1 cellular context compared by ENCODE assay signal in the genomic region with DNA sequence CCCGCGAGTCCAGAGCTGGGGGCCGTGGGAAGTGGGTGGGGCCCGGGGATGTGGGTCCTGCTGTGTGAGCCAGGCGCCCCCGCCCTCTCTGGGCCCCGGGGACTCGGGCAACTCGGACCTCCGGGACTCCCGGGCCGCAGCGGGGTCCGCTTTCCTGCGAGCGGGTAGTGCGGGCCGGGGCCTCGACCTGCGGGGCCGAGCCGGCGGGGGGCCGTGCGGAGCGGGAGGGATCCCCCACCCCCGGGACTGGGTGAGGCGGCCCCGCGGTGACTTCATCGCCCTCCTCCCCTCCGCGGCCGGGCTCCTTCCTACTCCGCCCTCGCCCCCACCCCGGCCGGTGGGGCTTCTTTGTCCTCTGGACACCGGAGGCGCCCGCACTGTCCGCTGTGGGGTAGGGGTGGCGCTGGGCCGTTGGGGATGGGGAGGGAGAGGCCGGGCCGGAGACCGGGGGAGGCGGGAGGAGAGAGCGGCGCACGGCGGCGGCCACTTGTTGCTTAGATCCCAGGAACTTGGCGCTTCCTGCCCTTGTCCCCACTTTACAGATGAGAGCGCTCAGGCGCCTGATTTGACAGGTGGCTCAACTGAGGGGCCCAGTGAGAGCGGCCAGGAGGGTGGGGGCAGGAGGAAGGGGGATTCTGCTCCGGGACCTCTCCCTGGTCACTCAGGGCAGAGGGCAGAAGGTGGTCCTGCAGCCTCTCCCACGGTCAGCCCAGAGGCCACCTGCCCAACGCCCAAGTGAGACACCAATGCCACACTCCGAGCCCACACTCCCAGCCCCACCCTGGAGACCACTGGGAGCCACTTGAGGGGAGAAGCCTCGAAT.
TF ChIP-seq lines count a peak whose summit lies in the region.

No MANE protein-coding gene starts in this region.

TF ChIP-seq in HepG2, 621 proteins besides CTCF, POLR2A, EP300 and RAD21 (continued from another document and continues in another):
- TF ChIP-seq, protein P1, sequence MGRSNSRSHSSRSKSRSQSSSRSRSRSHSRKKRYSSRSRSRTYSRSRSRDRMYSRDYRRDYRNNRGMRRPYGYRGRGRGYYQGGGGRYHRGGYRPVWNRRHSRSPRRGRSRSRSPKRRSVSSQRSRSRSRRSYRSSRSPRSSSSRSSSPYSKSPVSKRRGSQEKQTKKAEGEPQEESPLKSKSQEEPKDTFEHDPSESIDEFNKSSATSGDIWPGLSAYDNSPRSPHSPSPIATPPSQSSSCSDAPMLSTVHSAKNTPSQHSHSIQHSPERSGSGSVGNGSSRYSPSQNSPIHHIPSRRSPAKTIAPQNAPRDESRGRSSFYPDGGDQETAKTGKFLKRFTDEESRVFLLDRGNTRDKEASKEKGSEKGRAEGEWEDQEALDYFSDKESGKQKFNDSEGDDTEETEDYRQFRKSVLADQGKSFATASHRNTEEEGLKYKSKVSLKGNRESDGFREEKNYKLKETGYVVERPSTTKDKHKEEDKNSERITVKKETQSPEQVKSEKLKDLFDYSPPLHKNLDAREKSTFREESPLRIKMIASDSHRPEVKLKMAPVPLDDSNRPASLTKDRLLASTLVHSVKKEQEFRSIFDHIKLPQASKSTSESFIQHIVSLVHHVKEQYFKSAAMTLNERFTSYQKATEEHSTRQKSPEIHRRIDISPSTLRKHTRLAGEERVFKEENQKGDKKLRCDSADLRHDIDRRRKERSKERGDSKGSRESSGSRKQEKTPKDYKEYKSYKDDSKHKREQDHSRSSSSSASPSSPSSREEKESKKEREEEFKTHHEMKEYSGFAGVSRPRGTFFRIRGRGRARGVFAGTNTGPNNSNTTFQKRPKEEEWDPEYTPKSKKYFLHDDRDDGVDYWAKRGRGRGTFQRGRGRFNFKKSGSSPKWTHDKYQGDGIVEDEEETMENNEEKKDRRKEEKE (IDR thresholded peaks at IDR 0.05) = no peak
- TF ChIP-seq RBAK (CRISPR knock-in tag; IDR thresholded peaks at IDR 0.05) (no peak), ADNP (CRISPR knock-in tag; IDR thresholded peaks at IDR 0.05) (0 out of 2 replicates have a peak, but pooled peaks have one; percentile 50), FOSL2 (CRISPR knock-in tag; IDR thresholded peaks at IDR 0.05) (no peak), GPN1 (CRISPR knock-in tag; IDR thresholded peaks at IDR 0.05; ENCODE audit: borderline replicate concordance) (no peak), JDP2 (CRISPR knock-in tag; IDR thresholded peaks at IDR 0.05; ENCODE audit: borderline replicate concordance) (no peak), ZC3H13 (CRISPR knock-in tag; IDR thresholded peaks at IDR 0.05) (no peak), ZNF232 (CRISPR knock-in tag; IDR thresholded peaks at IDR 0.05; ENCODE audit: borderline replicate concordance) (no peak), ZNF33B (CRISPR knock-in tag; IDR thresholded peaks at IDR 0.05) (peak; percentile 5; the same call in 1 of the 2 replicates), NPAS2 (CRISPR knock-in tag; IDR thresholded peaks at IDR 0.05; ENCODE audit: borderline replicate concordance) (no peak), SRY (CRISPR knock-in tag; IDR thresholded peaks at IDR 0.05) (no peak), ZNF7 (CRISPR knock-in tag; IDR thresholded peaks at IDR 0.05) (no peak), SPEN (CRISPR knock-in tag; IDR thresholded peaks at IDR 0.05; ENCODE audit: low read depth) (0 out of 2 replicates have a peak, but pooled peaks have one; percentile 20), FOXJ3 (CRISPR knock-in tag; IDR thresholded peaks at IDR 0.05; ENCODE audit: borderline replicate concordance) (no peak), STAG1 (CRISPR knock-in tag; IDR thresholded peaks at IDR 0.05) (no peak), ZNF354B (CRISPR knock-in tag; IDR thresholded peaks at IDR 0.05) (no peak), HOXA5 (CRISPR knock-in tag; IDR thresholded peaks at IDR 0.05) (no peak)
- TF ChIP-seq, protein P2, sequence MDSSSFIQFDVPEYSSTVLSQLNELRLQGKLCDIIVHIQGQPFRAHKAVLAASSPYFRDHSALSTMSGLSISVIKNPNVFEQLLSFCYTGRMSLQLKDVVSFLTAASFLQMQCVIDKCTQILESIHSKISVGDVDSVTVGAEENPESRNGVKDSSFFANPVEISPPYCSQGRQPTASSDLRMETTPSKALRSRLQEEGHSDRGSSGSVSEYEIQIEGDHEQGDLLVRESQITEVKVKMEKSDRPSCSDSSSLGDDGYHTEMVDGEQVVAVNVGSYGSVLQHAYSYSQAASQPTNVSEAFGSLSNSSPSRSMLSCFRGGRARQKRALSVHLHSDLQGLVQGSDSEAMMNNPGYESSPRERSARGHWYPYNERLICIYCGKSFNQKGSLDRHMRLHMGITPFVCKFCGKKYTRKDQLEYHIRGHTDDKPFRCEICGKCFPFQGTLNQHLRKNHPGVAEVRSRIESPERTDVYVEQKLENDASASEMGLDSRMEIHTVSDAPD (CRISPR knock-in tag; IDR thresholded peaks at IDR 0.05) = no peak
- TF ChIP-seq, protein P3, sequence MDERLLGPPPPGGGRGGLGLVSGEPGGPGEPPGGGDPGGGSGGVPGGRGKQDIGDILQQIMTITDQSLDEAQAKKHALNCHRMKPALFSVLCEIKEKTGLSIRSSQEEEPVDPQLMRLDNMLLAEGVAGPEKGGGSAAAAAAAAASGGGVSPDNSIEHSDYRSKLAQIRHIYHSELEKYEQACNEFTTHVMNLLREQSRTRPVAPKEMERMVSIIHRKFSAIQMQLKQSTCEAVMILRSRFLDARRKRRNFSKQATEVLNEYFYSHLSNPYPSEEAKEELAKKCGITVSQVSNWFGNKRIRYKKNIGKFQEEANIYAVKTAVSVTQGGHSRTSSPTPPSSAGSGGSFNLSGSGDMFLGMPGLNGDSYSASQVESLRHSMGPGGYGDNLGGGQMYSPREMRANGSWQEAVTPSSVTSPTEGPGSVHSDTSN (CRISPR knock-in tag; IDR thresholded peaks at IDR 0.05) = no peak
- TF ChIP-seq, protein P4, sequence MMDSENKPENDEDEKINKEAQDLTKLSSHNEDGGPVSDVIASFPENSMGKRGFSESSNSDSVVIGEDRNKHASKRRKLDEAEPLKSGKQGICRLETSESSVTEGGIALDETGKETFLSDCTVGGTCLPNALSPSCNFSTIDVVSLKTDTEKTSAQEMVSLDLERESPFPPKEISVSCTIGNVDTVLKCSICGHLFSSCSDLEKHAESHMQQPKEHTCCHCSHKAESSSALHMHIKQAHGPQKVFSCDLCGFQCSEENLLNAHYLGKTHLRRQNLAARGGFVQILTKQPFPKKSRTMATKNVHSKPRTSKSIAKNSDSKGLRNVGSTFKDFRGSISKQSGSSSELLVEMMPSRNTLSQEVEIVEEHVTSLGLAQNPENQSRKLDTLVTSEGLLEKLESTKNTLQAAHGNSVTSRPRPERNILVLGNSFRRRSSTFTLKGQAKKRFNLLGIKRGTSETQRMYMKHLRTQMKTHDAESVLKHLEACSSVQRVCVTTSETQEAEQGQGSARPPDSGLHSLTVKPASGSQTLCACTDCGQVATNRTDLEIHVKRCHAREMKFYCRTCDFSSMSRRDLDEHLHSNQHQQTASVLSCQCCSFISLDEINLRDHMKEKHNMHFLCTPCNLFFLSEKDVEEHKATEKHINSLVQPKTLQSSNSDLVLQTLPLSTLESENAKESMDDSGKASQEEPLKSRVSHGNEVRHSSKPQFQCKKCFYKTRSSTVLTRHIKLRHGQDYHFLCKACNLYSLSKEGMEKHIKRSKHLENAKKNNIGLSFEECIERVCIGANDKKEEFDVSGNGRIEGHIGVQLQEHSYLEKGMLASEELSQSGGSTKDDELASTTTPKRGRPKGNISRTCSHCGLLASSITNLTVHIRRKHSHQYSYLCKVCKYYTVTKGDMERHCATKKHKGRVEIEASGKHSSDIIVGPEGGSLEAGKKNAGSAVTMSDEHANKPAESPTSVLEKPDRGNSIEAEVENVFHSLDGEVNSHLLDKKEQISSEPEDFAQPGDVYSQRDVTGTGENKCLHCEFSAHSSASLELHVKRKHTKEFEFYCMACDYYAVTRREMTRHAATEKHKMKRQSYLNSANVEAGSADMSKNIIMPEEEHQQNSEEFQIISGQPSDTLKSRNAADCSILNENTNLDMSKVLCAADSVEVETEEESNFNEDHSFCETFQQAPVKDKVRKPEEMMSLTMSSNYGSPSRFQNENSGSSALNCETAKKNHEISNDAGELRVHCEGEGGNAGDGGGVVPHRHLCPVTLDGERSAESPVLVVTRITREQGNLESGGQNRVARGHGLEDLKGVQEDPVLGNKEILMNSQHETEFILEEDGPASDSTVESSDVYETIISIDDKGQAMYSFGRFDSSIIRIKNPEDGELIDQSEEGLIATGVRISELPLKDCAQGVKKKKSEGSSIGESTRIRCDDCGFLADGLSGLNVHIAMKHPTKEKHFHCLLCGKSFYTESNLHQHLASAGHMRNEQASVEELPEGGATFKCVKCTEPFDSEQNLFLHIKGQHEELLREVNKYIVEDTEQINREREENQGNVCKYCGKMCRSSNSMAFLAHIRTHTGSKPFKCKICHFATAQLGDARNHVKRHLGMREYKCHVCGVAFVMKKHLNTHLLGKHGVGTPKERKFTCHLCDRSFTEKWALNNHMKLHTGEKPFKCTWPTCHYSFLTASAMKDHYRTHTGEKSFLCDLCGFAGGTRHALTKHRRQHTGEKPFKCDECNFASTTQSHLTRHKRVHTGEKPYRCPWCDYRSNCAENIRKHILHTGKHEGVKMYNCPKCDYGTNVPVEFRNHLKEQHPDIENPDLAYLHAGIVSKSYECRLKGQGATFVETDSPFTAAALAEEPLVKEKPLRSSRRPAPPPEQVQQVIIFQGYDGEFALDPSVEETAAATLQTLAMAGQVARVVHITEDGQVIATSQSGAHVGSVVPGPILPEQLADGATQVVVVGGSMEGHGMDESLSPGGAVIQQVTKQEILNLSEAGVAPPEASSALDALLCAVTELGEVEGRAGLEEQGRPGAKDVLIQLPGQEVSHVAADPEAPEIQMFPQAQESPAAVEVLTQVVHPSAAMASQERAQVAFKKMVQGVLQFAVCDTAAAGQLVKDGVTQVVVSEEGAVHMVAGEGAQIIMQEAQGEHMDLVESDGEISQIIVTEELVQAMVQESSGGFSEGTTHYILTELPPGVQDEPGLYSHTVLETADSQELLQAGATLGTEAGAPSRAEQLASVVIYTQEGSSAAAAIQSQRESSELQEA (CRISPR knock-in tag; IDR thresholded peaks at IDR 0.05; ENCODE audit: not compliant biosample characterization) = no peak
- TF ChIP-seq, protein P5, sequence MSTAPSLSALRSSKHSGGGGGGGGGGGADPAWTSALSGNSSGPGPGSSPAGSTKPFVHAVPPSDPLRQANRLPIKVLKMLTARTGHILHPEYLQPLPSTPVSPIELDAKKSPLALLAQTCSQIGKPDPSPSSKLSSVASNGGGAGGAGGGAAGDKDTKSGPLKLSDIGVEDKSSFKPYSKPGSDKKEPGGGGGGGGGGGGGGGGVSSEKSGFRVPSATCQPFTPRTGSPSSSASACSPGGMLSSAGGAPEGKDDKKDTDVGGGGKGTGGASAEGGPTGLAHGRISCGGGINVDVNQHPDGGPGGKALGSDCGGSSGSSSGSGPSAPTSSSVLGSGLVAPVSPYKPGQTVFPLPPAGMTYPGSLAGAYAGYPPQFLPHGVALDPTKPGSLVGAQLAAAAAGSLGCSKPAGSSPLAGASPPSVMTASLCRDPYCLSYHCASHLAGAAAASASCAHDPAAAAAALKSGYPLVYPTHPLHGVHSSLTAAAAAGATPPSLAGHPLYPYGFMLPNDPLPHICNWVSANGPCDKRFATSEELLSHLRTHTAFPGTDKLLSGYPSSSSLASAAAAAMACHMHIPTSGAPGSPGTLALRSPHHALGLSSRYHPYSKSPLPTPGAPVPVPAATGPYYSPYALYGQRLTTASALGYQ (CRISPR knock-in tag; IDR thresholded peaks at IDR 0.05) = no peak
- TF ChIP-seq, protein P6, sequence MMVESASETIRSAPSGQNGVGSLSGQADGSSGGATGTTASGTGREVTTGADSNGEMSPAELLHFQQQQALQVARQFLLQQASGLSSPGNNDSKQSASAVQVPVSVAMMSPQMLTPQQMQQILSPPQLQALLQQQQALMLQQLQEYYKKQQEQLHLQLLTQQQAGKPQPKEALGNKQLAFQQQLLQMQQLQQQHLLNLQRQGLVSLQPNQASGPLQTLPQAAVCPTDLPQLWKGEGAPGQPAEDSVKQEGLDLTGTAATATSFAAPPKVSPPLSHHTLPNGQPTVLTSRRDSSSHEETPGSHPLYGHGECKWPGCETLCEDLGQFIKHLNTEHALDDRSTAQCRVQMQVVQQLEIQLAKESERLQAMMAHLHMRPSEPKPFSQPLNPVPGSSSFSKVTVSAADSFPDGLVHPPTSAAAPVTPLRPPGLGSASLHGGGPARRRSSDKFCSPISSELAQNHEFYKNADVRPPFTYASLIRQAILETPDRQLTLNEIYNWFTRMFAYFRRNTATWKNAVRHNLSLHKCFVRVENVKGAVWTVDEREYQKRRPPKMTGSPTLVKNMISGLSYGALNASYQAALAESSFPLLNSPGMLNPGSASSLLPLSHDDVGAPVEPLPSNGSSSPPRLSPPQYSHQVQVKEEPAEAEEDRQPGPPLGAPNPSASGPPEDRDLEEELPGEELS (CRISPR knock-in tag; IDR thresholded peaks at IDR 0.05) = no peak
- TF ChIP-seq, protein P7, sequence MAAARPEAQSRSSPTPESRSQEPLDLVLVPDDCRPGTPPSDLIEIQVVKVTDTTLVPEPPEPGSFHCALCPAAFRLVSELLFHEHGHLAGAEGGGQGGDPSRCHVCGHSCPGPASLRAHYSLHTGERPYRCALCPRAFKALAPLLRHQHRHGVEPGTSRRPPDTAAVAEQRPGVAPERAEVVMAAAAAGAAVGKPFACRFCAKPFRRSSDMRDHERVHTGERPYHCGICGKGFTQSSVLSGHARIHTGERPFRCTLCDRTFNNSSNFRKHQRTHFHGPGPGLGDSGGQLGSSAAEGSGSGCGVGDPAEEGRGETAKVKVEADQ (CRISPR knock-in tag; IDR thresholded peaks at IDR 0.05; ENCODE audit: borderline replicate concordance) = no peak
- TF ChIP-seq, protein P8, sequence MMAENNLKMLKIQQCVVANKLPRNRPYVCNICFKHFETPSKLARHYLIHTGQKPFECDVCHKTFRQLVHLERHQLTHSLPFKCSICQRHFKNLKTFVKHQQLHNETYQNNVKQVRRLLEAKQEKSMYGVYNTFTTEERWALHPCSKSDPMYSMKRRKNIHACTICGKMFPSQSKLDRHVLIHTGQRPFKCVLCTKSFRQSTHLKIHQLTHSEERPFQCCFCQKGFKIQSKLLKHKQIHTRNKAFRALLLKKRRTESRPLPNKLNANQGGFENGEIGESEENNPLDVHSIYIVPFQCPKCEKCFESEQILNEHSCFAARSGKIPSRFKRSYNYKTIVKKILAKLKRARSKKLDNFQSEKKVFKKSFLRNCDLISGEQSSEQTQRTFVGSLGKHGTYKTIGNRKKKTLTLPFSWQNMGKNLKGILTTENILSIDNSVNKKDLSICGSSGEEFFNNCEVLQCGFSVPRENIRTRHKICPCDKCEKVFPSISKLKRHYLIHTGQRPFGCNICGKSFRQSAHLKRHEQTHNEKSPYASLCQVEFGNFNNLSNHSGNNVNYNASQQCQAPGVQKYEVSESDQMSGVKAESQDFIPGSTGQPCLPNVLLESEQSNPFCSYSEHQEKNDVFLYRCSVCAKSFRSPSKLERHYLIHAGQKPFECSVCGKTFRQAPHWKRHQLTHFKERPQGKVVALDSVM (CRISPR knock-in tag; IDR thresholded peaks at IDR 0.05) = peak; percentile 10; the same call in 1 of the 2 replicates
